ENCODE assay signal across 1 cellular context in the genomic region with DNA sequence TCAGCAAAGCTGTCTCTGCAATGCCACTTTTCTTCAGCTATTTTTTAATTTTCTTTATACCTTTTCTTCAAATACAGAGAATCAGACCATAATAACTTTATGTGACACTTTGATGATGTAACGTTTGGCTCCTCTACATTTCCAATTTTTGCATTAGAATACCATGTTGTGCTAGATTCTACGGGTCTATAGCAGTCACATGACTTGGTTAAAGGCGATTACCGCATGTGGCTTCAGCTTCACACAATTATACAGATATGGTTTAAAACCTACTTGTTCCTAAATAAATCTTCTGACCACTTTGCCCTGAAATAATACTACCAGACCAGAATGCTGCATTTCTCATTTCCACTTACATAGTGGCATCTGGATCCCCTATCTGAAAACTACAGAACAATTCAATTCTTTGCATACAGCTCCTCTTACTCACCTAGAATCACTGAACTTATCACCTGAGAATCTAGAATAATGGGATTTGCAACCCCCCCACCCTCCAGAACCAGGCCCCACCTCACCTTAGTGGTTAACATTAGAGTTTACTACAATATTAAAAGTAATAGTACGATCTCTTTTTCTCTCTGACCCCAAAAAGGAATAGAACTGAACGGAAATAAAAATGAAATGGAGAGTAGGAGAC.
TF ChIP-seq lines count a peak whose summit lies in the region.

No MANE protein-coding gene starts in this region.

TF ChIP-seq in K562, 482 proteins besides CTCF, POLR2A, EP300 and RAD21 (continued from another document):
- TF ChIP-seq SMAD4 (CRISPR knock-in tag; conservative IDR thresholded peaks at IDR 0.05), result no peak
- TF ChIP-seq, protein P1, sequence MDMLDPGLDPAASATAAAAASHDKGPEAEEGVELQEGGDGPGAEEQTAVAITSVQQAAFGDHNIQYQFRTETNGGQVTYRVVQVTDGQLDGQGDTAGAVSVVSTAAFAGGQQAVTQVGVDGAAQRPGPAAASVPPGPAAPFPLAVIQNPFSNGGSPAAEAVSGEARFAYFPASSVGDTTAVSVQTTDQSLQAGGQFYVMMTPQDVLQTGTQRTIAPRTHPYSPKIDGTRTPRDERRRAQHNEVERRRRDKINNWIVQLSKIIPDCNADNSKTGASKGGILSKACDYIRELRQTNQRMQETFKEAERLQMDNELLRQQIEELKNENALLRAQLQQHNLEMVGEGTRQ (CRISPR knock-in tag; IDR thresholded peaks at IDR 0.05), result 0 out of 2 replicates have a peak, but pooled peaks have one; percentile 22
- no peak for TF ChIP-seq ZSCAN29 (IDR thresholded peaks at IDR 0.05)
- peak; percentile 74; the same call in 1 of the 2 replicates for TF ChIP-seq TOE1 (IDR thresholded peaks at IDR 0.05; ENCODE audit: borderline replicate concordance)
- TF ChIP-seq TOE1 (CRISPR knock-in tag; IDR thresholded peaks at IDR 0.05; ENCODE audit: borderline replicate concordance, low read depth), result no peak
- TF ChIP-seq ZNF134 (CRISPR knock-in tag; conservative IDR thresholded peaks at IDR 0.05), result no peak
- TF ChIP-seq, protein P2, sequence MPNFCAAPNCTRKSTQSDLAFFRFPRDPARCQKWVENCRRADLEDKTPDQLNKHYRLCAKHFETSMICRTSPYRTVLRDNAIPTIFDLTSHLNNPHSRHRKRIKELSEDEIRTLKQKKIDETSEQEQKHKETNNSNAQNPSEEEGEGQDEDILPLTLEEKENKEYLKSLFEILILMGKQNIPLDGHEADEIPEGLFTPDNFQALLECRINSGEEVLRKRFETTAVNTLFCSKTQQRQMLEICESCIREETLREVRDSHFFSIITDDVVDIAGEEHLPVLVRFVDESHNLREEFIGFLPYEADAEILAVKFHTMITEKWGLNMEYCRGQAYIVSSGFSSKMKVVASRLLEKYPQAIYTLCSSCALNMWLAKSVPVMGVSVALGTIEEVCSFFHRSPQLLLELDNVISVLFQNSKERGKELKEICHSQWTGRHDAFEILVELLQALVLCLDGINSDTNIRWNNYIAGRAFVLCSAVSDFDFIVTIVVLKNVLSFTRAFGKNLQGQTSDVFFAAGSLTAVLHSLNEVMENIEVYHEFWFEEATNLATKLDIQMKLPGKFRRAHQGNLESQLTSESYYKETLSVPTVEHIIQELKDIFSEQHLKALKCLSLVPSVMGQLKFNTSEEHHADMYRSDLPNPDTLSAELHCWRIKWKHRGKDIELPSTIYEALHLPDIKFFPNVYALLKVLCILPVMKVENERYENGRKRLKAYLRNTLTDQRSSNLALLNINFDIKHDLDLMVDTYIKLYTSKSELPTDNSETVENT (CRISPR knock-in tag; IDR thresholded peaks at IDR 0.05), result no peak
- TF ChIP-seq ZNF586 (CRISPR knock-in tag; conservative IDR thresholded peaks at IDR 0.05), result no peak
- no peak for TF ChIP-seq HLTF (IDR thresholded peaks at IDR 0.05)
- TF ChIP-seq, protein P3, sequence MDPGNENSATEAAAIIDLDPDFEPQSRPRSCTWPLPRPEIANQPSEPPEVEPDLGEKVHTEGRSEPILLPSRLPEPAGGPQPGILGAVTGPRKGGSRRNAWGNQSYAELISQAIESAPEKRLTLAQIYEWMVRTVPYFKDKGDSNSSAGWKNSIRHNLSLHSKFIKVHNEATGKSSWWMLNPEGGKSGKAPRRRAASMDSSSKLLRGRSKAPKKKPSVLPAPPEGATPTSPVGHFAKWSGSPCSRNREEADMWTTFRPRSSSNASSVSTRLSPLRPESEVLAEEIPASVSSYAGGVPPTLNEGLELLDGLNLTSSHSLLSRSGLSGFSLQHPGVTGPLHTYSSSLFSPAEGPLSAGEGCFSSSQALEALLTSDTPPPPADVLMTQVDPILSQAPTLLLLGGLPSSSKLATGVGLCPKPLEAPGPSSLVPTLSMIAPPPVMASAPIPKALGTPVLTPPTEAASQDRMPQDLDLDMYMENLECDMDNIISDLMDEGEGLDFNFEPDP (CRISPR knock-in tag; IDR thresholded peaks at IDR 0.05), result no peak
- TF ChIP-seq ZNF695 (CRISPR knock-in tag; IDR thresholded peaks at IDR 0.05), result no peak
- no peak for TF ChIP-seq MAFF (IDR thresholded peaks at IDR 0.05; ENCODE audit: low read length)
- TF ChIP-seq, protein P4, sequence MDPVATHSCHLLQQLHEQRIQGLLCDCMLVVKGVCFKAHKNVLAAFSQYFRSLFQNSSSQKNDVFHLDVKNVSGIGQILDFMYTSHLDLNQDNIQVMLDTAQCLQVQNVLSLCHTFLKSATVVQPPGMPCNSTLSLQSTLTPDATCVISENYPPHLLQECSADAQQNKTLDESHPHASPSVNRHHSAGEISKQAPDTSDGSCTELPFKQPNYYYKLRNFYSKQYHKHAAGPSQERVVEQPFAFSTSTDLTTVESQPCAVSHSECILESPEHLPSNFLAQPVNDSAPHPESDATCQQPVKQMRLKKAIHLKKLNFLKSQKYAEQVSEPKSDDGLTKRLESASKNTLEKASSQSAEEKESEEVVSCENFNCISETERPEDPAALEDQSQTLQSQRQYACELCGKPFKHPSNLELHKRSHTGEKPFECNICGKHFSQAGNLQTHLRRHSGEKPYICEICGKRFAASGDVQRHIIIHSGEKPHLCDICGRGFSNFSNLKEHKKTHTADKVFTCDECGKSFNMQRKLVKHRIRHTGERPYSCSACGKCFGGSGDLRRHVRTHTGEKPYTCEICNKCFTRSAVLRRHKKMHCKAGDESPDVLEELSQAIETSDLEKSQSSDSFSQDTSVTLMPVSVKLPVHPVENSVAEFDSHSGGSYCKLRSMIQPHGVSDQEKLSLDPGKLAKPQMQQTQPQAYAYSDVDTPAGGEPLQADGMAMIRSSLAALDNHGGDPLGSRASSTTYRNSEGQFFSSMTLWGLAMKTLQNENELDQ (CRISPR knock-in tag; IDR thresholded peaks at IDR 0.05; ENCODE audit: borderline replicate concordance), result no peak
- no peak for TF ChIP-seq ZNF133 (CRISPR knock-in tag; IDR thresholded peaks at IDR 0.05)
- TF ChIP-seq MTF1 (CRISPR knock-in tag; IDR thresholded peaks at IDR 0.05; ENCODE audit: borderline replicate concordance), result no peak
- no peak for TF ChIP-seq NFE2 (IDR thresholded peaks at IDR 0.05; ENCODE audit: low read depth)
- no peak for TF ChIP-seq SPI1 (IDR thresholded peaks at IDR 0.05; ENCODE audit: borderline replicate concordance, low read depth, low read length)
- TF ChIP-seq RAD51 (IDR thresholded peaks at IDR 0.05; ENCODE audit: borderline replicate concordance, low read depth), result peak; percentile 15; the same call in 1 of the 2 replicates
- TF ChIP-seq, protein P5, sequence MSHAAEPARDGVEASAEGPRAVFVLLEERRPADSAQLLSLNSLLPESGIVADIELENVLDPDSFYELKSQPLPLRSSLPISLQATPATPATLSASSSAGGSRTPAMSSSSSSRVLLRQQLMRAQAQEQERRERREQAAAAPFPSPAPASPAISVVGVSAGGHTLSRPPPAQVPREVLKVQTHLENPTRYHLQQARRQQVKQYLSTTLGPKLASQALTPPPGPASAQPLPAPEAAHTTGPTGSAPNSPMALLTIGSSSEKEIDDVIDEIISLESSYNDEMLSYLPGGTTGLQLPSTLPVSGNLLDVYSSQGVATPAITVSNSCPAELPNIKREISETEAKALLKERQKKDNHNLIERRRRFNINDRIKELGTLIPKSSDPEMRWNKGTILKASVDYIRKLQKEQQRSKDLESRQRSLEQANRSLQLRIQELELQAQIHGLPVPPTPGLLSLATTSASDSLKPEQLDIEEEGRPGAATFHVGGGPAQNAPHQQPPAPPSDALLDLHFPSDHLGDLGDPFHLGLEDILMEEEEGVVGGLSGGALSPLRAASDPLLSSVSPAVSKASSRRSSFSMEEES (CRISPR knock-in tag; IDR thresholded peaks at IDR 0.05), result peak; percentile 92
- no peak for TF ChIP-seq ZNF445 (CRISPR knock-in tag; IDR thresholded peaks at IDR 0.05; ENCODE audit: low read depth)
- no peak for TF ChIP-seq NR3C1 (CRISPR knock-in tag; IDR thresholded peaks at IDR 0.05)
